Comparison of ENCODE assay signal across 8 cellular contexts in the genomic region with DNA sequence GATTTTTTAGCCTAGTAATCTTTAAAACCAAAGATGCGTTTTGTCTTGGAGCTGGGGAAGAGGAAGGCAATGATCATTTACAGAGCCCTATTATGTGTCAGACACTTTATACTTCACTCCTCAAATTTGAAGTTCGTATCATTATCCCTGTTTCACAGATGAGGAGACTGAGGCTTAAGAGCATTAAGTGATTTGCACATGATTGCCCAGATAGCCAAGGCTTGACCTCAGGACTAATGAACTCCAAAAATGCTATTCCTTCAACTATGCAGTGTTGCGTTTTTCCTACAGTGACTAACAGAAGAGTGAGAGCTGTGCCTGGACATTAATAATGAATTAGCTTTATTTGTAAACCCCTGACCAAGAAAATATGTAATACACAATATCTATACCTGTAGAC.
"Had no signal": no experiment of that assay in that cellular context is flagged by ENCODE, and none has a peak within 500 bp of the region (broad histone marks: within the 10 kb centered on the region; RNA-seq: fewer than 3 reads in every experiment).

No MANE protein-coding gene starts in this region.

- ATAC-seq: GM12878 had no signal

- H3K4me3 ChIP-seq: GM12878 had no signal

- FAIRE-seq: G401.6, GM12878, GM12891, GM12892, GM18507, GM19239 had no signal

- DNase-seq: GDM1, GF-D8 had no signal
